ENCODE assay signal across 1 cellular context in the genomic region with DNA sequence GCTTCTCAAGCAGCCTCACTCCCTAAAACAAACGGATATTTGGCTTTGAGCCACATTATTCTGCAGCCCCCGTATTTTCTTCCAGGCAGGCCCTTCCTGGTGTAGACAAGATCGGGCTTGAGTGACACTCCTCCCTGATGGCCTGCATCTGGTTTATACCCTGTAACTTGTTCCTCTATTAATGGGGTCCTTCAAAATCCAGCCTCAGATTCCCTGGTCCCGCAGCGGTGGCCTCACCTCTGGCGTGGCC.
TF ChIP-seq lines count a peak whose summit lies in the region.

No MANE protein-coding gene starts in this region.

TF ChIP-seq in HepG2, 621 proteins besides CTCF, POLR2A, EP300 and RAD21 (continues in another document):
- TF ChIP-seq ASH2L (IDR thresholded peaks at IDR 0.05; ENCODE audit: insufficient read length, low read depth, low read length) (no peak), ONECUT2 (CRISPR knock-in tag; IDR thresholded peaks at IDR 0.05) (0 out of 2 replicates have a peak, but pooled peaks have one; percentile 6), PHF21A (CRISPR knock-in tag; IDR thresholded peaks at IDR 0.05) (no peak), ZNF260 (CRISPR knock-in tag; IDR thresholded peaks at IDR 0.05; ENCODE audit: borderline replicate concordance, low read depth) (no peak), XBP1 (CRISPR knock-in tag; IDR thresholded peaks at IDR 0.05) (peak; percentile 75; the same call in 1 of the 2 replicates), ZNF570 (CRISPR knock-in tag; IDR thresholded peaks at IDR 0.05; ENCODE audit: borderline replicate concordance) (no peak), ZBTB8A (CRISPR knock-in tag; IDR thresholded peaks at IDR 0.05; ENCODE audit: borderline replicate concordance, low read depth) (peak; percentile 81; the same call in 1 of the 2 replicates), SSRP1 (CRISPR knock-in tag; IDR thresholded peaks at IDR 0.05) (no peak), ZNF564 (CRISPR knock-in tag; IDR thresholded peaks at IDR 0.05) (no peak), ZNF337 (CRISPR knock-in tag; IDR thresholded peaks at IDR 0.05; ENCODE audit: borderline replicate concordance, low read depth) (no peak), ZNF598 (CRISPR knock-in tag; IDR thresholded peaks at IDR 0.05; ENCODE audit: borderline replicate concordance) (no peak), ZNF777 (CRISPR knock-in tag; IDR thresholded peaks at IDR 0.05) (no peak), CREB1 (IDR thresholded peaks at IDR 0.05) (no peak), CREB1 (CRISPR knock-in tag; IDR thresholded peaks at IDR 0.05) (no peak), KDM3A (CRISPR knock-in tag; IDR thresholded peaks at IDR 0.05; ENCODE audit: low read depth) (no peak), ZNF550 (CRISPR knock-in tag; IDR thresholded peaks at IDR 0.05; ENCODE audit: borderline replicate concordance) (no peak), MTF1 (CRISPR knock-in tag; IDR thresholded peaks at IDR 0.05) (no peak), SRY (CRISPR knock-in tag; IDR thresholded peaks at IDR 0.05) (no peak), ZNF883 (CRISPR knock-in tag; IDR thresholded peaks at IDR 0.05; ENCODE audit: not compliant biosample characterization) (no peak), POLR2AphosphoS2 (IDR thresholded peaks at IDR 0.05; ENCODE audit: low read depth, low read length) (no peak), TOE1 (CRISPR knock-in tag; IDR thresholded peaks at IDR 0.05) (peak; percentile 18; the same call in 1 of the 2 replicates), KAT2B (IDR thresholded peaks at IDR 0.05; ENCODE audit: borderline replicate concordance, low read depth, low read length) (no peak), MEF2D (CRISPR knock-in tag; IDR thresholded peaks at IDR 0.05) (no peak), ZNF569 (CRISPR knock-in tag; IDR thresholded peaks at IDR 0.05; ENCODE audit: borderline replicate concordance) (no peak), STAG1 (CRISPR knock-in tag; IDR thresholded peaks at IDR 0.05) (no peak), NAIF1 (CRISPR knock-in tag; IDR thresholded peaks at IDR 0.05; ENCODE audit: borderline replicate concordance) (no peak), ZNF451 (CRISPR knock-in tag; IDR thresholded peaks at IDR 0.05) (no peak), KDM5A (IDR thresholded peaks at IDR 0.05; ENCODE audit: borderline replicate concordance, low read length) (no peak)
- TF ChIP-seq, protein P1, sequence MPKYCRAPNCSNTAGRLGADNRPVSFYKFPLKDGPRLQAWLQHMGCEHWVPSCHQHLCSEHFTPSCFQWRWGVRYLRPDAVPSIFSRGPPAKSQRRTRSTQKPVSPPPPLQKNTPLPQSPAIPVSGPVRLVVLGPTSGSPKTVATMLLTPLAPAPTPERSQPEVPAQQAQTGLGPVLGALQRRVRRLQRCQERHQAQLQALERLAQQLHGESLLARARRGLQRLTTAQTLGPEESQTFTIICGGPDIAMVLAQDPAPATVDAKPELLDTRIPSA (CRISPR knock-in tag; IDR thresholded peaks at IDR 0.05; ENCODE audit: borderline replicate concordance) = 0 out of 2 replicates have a peak, but pooled peaks have one; percentile 55
- TF ChIP-seq, protein P2, sequence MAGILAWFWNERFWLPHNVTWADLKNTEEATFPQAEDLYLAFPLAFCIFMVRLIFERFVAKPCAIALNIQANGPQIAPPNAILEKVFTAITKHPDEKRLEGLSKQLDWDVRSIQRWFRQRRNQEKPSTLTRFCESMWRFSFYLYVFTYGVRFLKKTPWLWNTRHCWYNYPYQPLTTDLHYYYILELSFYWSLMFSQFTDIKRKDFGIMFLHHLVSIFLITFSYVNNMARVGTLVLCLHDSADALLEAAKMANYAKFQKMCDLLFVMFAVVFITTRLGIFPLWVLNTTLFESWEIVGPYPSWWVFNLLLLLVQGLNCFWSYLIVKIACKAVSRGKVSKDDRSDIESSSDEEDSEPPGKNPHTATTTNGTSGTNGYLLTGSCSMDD (CRISPR knock-in tag; IDR thresholded peaks at IDR 0.05) = no peak
- TF ChIP-seq, protein P3, sequence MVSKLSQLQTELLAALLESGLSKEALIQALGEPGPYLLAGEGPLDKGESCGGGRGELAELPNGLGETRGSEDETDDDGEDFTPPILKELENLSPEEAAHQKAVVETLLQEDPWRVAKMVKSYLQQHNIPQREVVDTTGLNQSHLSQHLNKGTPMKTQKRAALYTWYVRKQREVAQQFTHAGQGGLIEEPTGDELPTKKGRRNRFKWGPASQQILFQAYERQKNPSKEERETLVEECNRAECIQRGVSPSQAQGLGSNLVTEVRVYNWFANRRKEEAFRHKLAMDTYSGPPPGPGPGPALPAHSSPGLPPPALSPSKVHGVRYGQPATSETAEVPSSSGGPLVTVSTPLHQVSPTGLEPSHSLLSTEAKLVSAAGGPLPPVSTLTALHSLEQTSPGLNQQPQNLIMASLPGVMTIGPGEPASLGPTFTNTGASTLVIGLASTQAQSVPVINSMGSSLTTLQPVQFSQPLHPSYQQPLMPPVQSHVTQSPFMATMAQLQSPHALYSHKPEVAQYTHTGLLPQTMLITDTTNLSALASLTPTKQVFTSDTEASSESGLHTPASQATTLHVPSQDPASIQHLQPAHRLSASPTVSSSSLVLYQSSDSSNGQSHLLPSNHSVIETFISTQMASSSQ (IDR thresholded peaks at IDR 0.05; ENCODE audit: low read depth) = no peak
- TF ChIP-seq, protein P3 (CRISPR knock-in tag; IDR thresholded peaks at IDR 0.05; ENCODE audit: borderline replicate concordance) = no peak
- TF ChIP-seq, protein P4, sequence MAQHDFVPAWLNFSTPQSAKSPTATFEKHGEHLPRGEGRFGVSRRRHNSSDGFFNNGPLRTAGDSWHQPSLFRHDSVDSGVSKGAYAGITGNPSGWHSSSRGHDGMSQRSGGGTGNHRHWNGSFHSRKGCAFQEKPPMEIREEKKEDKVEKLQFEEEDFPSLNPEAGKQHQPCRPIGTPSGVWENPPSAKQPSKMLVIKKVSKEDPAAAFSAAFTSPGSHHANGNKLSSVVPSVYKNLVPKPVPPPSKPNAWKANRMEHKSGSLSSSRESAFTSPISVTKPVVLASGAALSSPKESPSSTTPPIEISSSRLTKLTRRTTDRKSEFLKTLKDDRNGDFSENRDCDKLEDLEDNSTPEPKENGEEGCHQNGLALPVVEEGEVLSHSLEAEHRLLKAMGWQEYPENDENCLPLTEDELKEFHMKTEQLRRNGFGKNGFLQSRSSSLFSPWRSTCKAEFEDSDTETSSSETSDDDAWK (CRISPR knock-in tag; IDR thresholded peaks at IDR 0.05) = no peak
- TF ChIP-seq, protein P5, sequence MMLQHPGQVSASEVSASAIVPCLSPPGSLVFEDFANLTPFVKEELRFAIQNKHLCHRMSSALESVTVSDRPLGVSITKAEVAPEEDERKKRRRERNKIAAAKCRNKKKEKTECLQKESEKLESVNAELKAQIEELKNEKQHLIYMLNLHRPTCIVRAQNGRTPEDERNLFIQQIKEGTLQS (CRISPR knock-in tag; IDR thresholded peaks at IDR 0.05) = no peak
- TF ChIP-seq, protein P6, sequence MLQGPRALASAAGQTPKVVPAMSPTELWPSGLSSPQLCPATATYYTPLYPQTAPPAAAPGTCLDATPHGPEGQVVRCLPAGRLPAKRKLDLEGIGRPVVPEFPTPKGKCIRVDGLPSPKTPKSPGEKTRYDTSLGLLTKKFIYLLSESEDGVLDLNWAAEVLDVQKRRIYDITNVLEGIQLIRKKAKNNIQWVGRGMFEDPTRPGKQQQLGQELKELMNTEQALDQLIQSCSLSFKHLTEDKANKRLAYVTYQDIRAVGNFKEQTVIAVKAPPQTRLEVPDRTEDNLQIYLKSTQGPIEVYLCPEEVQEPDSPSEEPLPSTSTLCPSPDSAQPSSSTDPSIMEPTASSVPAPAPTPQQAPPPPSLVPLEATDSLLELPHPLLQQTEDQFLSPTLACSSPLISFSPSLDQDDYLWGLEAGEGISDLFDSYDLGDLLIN (CRISPR knock-in tag; IDR thresholded peaks at IDR 0.05; ENCODE audit: borderline replicate concordance) = no peak
- TF ChIP-seq, protein P7, sequence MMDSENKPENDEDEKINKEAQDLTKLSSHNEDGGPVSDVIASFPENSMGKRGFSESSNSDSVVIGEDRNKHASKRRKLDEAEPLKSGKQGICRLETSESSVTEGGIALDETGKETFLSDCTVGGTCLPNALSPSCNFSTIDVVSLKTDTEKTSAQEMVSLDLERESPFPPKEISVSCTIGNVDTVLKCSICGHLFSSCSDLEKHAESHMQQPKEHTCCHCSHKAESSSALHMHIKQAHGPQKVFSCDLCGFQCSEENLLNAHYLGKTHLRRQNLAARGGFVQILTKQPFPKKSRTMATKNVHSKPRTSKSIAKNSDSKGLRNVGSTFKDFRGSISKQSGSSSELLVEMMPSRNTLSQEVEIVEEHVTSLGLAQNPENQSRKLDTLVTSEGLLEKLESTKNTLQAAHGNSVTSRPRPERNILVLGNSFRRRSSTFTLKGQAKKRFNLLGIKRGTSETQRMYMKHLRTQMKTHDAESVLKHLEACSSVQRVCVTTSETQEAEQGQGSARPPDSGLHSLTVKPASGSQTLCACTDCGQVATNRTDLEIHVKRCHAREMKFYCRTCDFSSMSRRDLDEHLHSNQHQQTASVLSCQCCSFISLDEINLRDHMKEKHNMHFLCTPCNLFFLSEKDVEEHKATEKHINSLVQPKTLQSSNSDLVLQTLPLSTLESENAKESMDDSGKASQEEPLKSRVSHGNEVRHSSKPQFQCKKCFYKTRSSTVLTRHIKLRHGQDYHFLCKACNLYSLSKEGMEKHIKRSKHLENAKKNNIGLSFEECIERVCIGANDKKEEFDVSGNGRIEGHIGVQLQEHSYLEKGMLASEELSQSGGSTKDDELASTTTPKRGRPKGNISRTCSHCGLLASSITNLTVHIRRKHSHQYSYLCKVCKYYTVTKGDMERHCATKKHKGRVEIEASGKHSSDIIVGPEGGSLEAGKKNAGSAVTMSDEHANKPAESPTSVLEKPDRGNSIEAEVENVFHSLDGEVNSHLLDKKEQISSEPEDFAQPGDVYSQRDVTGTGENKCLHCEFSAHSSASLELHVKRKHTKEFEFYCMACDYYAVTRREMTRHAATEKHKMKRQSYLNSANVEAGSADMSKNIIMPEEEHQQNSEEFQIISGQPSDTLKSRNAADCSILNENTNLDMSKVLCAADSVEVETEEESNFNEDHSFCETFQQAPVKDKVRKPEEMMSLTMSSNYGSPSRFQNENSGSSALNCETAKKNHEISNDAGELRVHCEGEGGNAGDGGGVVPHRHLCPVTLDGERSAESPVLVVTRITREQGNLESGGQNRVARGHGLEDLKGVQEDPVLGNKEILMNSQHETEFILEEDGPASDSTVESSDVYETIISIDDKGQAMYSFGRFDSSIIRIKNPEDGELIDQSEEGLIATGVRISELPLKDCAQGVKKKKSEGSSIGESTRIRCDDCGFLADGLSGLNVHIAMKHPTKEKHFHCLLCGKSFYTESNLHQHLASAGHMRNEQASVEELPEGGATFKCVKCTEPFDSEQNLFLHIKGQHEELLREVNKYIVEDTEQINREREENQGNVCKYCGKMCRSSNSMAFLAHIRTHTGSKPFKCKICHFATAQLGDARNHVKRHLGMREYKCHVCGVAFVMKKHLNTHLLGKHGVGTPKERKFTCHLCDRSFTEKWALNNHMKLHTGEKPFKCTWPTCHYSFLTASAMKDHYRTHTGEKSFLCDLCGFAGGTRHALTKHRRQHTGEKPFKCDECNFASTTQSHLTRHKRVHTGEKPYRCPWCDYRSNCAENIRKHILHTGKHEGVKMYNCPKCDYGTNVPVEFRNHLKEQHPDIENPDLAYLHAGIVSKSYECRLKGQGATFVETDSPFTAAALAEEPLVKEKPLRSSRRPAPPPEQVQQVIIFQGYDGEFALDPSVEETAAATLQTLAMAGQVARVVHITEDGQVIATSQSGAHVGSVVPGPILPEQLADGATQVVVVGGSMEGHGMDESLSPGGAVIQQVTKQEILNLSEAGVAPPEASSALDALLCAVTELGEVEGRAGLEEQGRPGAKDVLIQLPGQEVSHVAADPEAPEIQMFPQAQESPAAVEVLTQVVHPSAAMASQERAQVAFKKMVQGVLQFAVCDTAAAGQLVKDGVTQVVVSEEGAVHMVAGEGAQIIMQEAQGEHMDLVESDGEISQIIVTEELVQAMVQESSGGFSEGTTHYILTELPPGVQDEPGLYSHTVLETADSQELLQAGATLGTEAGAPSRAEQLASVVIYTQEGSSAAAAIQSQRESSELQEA (CRISPR knock-in tag; IDR thresholded peaks at IDR 0.05; ENCODE audit: not compliant biosample characterization) = no peak
- TF ChIP-seq, protein P8, sequence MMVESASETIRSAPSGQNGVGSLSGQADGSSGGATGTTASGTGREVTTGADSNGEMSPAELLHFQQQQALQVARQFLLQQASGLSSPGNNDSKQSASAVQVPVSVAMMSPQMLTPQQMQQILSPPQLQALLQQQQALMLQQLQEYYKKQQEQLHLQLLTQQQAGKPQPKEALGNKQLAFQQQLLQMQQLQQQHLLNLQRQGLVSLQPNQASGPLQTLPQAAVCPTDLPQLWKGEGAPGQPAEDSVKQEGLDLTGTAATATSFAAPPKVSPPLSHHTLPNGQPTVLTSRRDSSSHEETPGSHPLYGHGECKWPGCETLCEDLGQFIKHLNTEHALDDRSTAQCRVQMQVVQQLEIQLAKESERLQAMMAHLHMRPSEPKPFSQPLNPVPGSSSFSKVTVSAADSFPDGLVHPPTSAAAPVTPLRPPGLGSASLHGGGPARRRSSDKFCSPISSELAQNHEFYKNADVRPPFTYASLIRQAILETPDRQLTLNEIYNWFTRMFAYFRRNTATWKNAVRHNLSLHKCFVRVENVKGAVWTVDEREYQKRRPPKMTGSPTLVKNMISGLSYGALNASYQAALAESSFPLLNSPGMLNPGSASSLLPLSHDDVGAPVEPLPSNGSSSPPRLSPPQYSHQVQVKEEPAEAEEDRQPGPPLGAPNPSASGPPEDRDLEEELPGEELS (CRISPR knock-in tag; IDR thresholded peaks at IDR 0.05) = no peak
- TF ChIP-seq, protein P9, sequence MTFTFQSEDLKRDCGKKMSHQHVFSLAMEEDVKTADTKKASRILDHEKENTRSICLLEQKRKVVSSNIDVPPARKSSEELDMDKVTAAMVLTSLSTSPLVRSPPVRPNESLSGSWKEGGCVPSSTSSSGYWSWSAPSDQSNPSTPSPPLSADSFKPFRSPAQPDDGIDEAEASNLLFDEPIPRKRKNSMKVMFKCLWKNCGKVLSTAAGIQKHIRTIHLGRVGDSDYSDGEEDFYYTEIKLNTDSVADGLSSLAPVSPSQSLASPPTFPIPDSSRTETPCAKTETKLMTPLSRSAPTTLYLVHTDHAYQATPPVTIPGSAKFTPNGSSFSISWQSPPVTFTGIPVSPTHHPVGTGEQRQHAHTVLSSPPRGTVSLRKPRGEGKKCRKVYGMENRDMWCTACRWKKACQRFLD (CRISPR knock-in tag; IDR thresholded peaks at IDR 0.05; ENCODE audit: borderline replicate concordance) = no peak
- TF ChIP-seq, protein P10, sequence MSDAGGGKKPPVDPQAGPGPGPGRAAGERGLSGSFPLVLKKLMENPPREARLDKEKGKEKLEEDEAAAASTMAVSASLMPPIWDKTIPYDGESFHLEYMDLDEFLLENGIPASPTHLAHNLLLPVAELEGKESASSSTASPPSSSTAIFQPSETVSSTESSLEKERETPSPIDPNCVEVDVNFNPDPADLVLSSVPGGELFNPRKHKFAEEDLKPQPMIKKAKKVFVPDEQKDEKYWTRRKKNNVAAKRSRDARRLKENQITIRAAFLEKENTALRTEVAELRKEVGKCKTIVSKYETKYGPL (CRISPR knock-in tag; IDR thresholded peaks at IDR 0.05) = 0 out of 2 replicates have a peak, but pooled peaks have one; percentile 25
